Comparison of ENCODE assay signal across 8 cellular contexts in the genomic region with DNA sequence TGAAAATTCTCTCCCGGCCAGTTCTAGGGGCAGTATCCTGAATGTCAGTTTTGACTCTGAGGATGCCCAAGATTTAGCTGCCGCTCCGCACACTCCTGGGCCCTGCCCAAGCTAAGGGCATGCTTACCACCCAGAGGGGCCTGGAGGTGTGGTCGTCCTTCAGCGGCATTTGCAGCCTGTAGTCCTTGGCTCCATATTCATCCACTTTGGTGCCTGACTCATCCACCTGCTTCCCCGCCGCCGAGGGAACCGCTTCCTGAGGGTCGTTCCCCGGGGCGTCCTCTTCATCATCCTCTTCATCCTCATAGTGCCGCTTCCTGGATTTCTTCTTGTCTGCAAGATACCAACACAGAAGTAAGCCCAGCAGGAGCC. TPM values are rescaled to one million over a fixed set of nuclear protein-coding genes. Genes with fewer than 3 reads are reported as not detected.
DNase-seq lines count a peak whose midpoint lies in the region; ATAC-seq, FAIRE-seq and TF ChIP-seq lines count a peak whose summit lies in the region.

No MANE protein-coding gene starts in this region.

- H4K20me1 ChIP-seq in fibroblast of lung (ENCODE audit: control insufficient read depth, extremely low read depth, insufficient read depth, low read length) = no peaks in the 10 kb centered on the region

- no peak for TF ChIP-seq CTCF in A549 (IDR thresholded peaks at IDR 0.05)
- no peak for TF ChIP-seq CTCF in fibroblast of lung (conservative IDR thresholded peaks at IDR 0.05 in 1 of 2, IDR thresholded peaks at IDR 0.05 in 1 of 2; ENCODE audit: low read depth in 1 of 2, low read length in 2 of 2)
- no peak for TF ChIP-seq CTCF in neutrophil (IDR thresholded peaks at IDR 0.05)

- peaks cover 21% of the 10 kb centered on the region for H3K4me1 Mint-ChIP-seq in T-helper 17 cell

- H3K9ac ChIP-seq in fibroblast of lung (ENCODE audit: insufficient read depth, low read length) = peak overlapping the region; percentile 87

- no peak for TF ChIP-seq EP300 in A549 (IDR thresholded peaks at IDR 0.05)

- H3K36me3 ChIP-seq in fibroblast of lung (ENCODE audit: control insufficient read depth, insufficient read depth, low read length) = peaks cover 14% of the 10 kb centered on the region
- H3K36me3 ChIP-seq in neutrophil = peaks cover 40% of the 10 kb centered on the region

- H3K4me1 ChIP-seq in A549 = peaks cover 13% of the 10 kb centered on the region; the same call in 2 of the 3 replicates
- no peaks in the 10 kb centered on the region for H3K4me1 ChIP-seq in fibroblast of lung (ENCODE audit: control insufficient read depth, extremely low read depth, insufficient read depth, low read length)
- peaks cover 22 to 23% of the 10 kb centered on the region in 2 experiments for H3K4me1 ChIP-seq in neutrophil (ENCODE audit: control insufficient read depth in 1 of 2, insufficient read depth in 1 of 2, low read depth in 1 of 2, low read length in 1 of 2)

- no peak for FAIRE-seq in A549 (lab: Jason Lieb, UNC)

- H3K79me2 ChIP-seq in fibroblast of lung (ENCODE audit: control insufficient read depth, insufficient read depth, low read length) = peaks cover 9% of the 10 kb centered on the region

- POLR2A ChIA-PET in A549 (lab: Yijun Ruan, JAX) = interaction anchor here (0.6 to 1.8 kb wide), 7 partner anchors 10 to 215 kb away, joined by 3 to 11 read pairs (median 4); no protein-coding TSS in a partner anchor

- H3K4me2 ChIP-seq in A549 (peak overlapping the region; percentile 90), fibroblast of lung (ENCODE audit: extremely low read depth, insufficient read depth, low read length) (peak overlapping the region; percentile 64)

- peak overlapping the region; percentile 88 for H2AFZ ChIP-seq in fibroblast of lung (ENCODE audit: low read length)

- peak overlapping the region; percentile 91 for H3K4me3 ChIP-seq in A549
- peak overlapping the region; percentile 74 to 98 (median 96) for H3K4me3 ChIP-seq in fibroblast of lung (replicated peaks in 1 of 4; ENCODE audit: control extremely low read depth in 1 of 4, insufficient read depth in 1 of 4, low read depth in 3 of 4, low read length in 4 of 4)
- peak overlapping the region; percentile 87 to 90 for H3K4me3 ChIP-seq in neutrophil (ENCODE audit: low read depth in 1 of 2, low read length in 1 of 2)

- peak in 1 of 2 experiments; percentile 13 for DNase-seq in A549 (ENCODE audit: low read depth in 1 of 2, low spot score in 1 of 2)
- no peak for DNase-seq in T-helper 17 cell
- peak in 1 of 2 donors; percentile 16 for DNase-seq in fibroblast of lung (ENCODE audit: low read depth in 2 of 2)
- DNase-seq in mucosa of gallbladder (ENCODE audit: low spot score) = no peak
- no peak for DNase-seq in ureter (ENCODE audit: low spot score)
- no peak for DNase-seq in NCI-H1694 (lab: John Stamatoyannopoulos, UW)

- H3K27ac Mint-ChIP-seq in T-helper 17 cell = peak overlapping the region; percentile 94

- H3K27me3 Mint-ChIP-seq in T-helper 17 cell = no peaks in the 10 kb centered on the region

- H3K9me3 ChIP-seq in A549 = no peaks in the 10 kb centered on the region
- H3K9me3 ChIP-seq in T-helper 17 cell (ENCODE audit: control insufficient read depth, low read length, poor library complexity, severe bottlenecking) = no peaks in the 10 kb centered on the region
- H3K9me3 ChIP-seq in fibroblast of lung (ENCODE audit: control insufficient read depth, insufficient read depth, low read depth, low read length) = no peaks in the 10 kb centered on the region
- H3K9me3 ChIP-seq in neutrophil = no peaks in the 10 kb centered on the region

- ATAC-seq in A549 = peak; percentile 8 to 25; a peak in 4 of 6 replicates
- peak; percentile 11 for ATAC-seq in GM21717 (IDR thresholded peaks at IDR 0.05; ENCODE audit: unreplicated experiment)
- peak; percentile 1 for ATAC-seq in T-helper 17 cell

- WGBS in A549 (ENCODE audit: missing lambda C conversion rate) = 18% methylated on average over 13 of the region's 13 CpGs

- CTCF ChIA-PET in A549 (lab: Yijun Ruan, JAX) = interaction anchor here (0.9 to 3.7 kb wide), 6 partner anchors 9 to 186 kb away, joined by 3 to 17 read pairs (median 7); no protein-coding TSS in a partner anchor

- no peaks in the 10 kb centered on the region for H3K27me3 ChIP-seq in fibroblast of lung (ENCODE audit: control insufficient read depth, insufficient read depth, low read length)
- no peaks in the 10 kb centered on the region for H3K27me3 ChIP-seq in neutrophil

- H3K4me3 Mint-ChIP-seq in T-helper 17 cell = peak overlapping the region; percentile 97

- no peak for TF ChIP-seq RAD21 in A549 (conservative IDR thresholded peaks at IDR 0.05 in 1 of 2, IDR thresholded peaks at IDR 0.05 in 1 of 2)

- peaks cover 14% of the 10 kb centered on the region for H3K36me3 Mint-ChIP-seq in T-helper 17 cell (ENCODE audit: low read depth)

- no peak for TF ChIP-seq POLR2A in A549 (IDR thresholded peaks at IDR 0.05; ENCODE audit: low read length)

- H3K27ac ChIP-seq in A549 (peak overlapping the region; percentile 94 to 95), fibroblast of lung (ENCODE audit: insufficient read depth, low read length) (peak overlapping the region; percentile 83), neutrophil (peak overlapping the region; percentile 81)

TF ChIP-seq in A549, 52 proteins besides CTCF, POLR2A, EP300 and RAD21:
- TF ChIP-seq FOSL2 (IDR thresholded peaks at IDR 0.05) = no peak
- TF ChIP-seq FOSL2 (CRISPR knock-in tag; IDR thresholded peaks at IDR 0.05) = 0 out of 2 replicates have a peak, but pooled peaks have one; percentile 9
- TF ChIP-seq NFE2L2 (conservative IDR thresholded peaks at IDR 0.05; ENCODE audit: low read length) = no peak

RNA-seq across cellular contexts. Expression of gene ERCC3, which starts 0.6 kb away (rescaled TPM):
- polyA plus RNA-seq in A549 (2011; rRNA removed) = 68.3 and 79.0 TPM in 2 replicates
- polyA plus RNA-seq in A549 (2012; cell fraction: cytosol; rRNA removed) = 60.0 and 62.2 TPM in 2 replicates
- polyA plus RNA-seq in A549 (2012; cell fraction: nucleus; rRNA removed) = 106 and 124 TPM in 2 replicates
- polyA plus RNA-seq in A549 (2017; fragmentation: RNase III; extraction: RNeasy Plus Mini Kit Qiagen cat#74134 plus additional on column Dnase treatment) = 51.0 to 57.9 TPM (median 55.7 TPM) in 3 replicates
- 51.3 and 63.6 TPM in 2 replicates for polyA minus RNA-seq in A549 (2011; rRNA and poly(A)+ RNA removed)
- total RNA-seq in T-helper 17 cell = 10 to 100 TPM; 33.5 to 43.5 TPM
- 37.7 and 38.0 TPM in 2 replicates for total RNA-seq in fibroblast of lung
- 38.2 and 47.8 TPM in 2 replicates for polyA plus RNA-seq in fibroblast of lung
- 21.9 and 28.9 TPM in 2 replicates for polyA plus RNA-seq in fibroblast of lung (2012)
- 28.0 and 32.7 TPM in 2 replicates for polyA minus RNA-seq in fibroblast of lung (ENCODE audit: low replicate concordance)
- 34.7 TPM for total RNA-seq in mucosa of gallbladder
- total RNA-seq in ureter = 44.5 TPM
